1 cellular context compared by ENCODE assay signal in genomic region chr7:29471444-29472138, GRCh38.
TF ChIP-seq lines count a peak whose summit lies in the region.

No MANE protein-coding gene starts in this region.

TF ChIP-seq in HepG2, 621 proteins besides CTCF, POLR2A, EP300 and RAD21 (continued from another document and continues in another):
- TF ChIP-seq, protein P1, sequence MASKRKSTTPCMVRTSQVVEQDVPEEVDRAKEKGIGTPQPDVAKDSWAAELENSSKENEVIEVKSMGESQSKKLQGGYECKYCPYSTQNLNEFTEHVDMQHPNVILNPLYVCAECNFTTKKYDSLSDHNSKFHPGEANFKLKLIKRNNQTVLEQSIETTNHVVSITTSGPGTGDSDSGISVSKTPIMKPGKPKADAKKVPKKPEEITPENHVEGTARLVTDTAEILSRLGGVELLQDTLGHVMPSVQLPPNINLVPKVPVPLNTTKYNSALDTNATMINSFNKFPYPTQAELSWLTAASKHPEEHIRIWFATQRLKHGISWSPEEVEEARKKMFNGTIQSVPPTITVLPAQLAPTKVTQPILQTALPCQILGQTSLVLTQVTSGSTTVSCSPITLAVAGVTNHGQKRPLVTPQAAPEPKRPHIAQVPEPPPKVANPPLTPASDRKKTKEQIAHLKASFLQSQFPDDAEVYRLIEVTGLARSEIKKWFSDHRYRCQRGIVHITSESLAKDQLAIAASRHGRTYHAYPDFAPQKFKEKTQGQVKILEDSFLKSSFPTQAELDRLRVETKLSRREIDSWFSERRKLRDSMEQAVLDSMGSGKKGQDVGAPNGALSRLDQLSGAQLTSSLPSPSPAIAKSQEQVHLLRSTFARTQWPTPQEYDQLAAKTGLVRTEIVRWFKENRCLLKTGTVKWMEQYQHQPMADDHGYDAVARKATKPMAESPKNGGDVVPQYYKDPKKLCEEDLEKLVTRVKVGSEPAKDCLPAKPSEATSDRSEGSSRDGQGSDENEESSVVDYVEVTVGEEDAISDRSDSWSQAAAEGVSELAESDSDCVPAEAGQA (IDR thresholded peaks at IDR 0.05; ENCODE audit: low read depth) = no peak
- TF ChIP-seq, protein P1 (CRISPR knock-in tag; IDR thresholded peaks at IDR 0.05; ENCODE audit: borderline replicate concordance) = no peak
- no peak for TF ChIP-seq NFE2 (CRISPR knock-in tag; IDR thresholded peaks at IDR 0.05)
- TF ChIP-seq ARID3A (IDR thresholded peaks at IDR 0.05; ENCODE audit: low read depth, low read length) = peak; percentile 69
- no peak for TF ChIP-seq ZNF549 (CRISPR knock-in tag; IDR thresholded peaks at IDR 0.05)
- TF ChIP-seq, protein P2, sequence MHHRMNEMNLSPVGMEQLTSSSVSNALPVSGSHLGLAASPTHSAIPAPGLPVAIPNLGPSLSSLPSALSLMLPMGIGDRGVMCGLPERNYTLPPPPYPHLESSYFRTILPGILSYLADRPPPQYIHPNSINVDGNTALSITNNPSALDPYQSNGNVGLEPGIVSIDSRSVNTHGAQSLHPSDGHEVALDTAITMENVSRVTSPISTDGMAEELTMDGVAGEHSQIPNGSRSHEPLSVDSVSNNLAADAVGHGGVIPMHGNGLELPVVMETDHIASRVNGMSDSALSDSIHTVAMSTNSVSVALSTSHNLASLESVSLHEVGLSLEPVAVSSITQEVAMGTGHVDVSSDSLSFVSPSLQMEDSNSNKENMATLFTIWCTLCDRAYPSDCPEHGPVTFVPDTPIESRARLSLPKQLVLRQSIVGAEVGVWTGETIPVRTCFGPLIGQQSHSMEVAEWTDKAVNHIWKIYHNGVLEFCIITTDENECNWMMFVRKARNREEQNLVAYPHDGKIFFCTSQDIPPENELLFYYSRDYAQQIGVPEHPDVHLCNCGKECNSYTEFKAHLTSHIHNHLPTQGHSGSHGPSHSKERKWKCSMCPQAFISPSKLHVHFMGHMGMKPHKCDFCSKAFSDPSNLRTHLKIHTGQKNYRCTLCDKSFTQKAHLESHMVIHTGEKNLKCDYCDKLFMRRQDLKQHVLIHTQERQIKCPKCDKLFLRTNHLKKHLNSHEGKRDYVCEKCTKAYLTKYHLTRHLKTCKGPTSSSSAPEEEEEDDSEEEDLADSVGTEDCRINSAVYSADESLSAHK (CRISPR knock-in tag; IDR thresholded peaks at IDR 0.05; ENCODE audit: borderline replicate concordance) = no peak
- TF ChIP-seq, protein P3, sequence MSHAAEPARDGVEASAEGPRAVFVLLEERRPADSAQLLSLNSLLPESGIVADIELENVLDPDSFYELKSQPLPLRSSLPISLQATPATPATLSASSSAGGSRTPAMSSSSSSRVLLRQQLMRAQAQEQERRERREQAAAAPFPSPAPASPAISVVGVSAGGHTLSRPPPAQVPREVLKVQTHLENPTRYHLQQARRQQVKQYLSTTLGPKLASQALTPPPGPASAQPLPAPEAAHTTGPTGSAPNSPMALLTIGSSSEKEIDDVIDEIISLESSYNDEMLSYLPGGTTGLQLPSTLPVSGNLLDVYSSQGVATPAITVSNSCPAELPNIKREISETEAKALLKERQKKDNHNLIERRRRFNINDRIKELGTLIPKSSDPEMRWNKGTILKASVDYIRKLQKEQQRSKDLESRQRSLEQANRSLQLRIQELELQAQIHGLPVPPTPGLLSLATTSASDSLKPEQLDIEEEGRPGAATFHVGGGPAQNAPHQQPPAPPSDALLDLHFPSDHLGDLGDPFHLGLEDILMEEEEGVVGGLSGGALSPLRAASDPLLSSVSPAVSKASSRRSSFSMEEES (CRISPR knock-in tag; IDR thresholded peaks at IDR 0.05) = no peak
- TF ChIP-seq SOX13 (IDR thresholded peaks at IDR 0.05) = no peak
- TF ChIP-seq SOX13 (CRISPR knock-in tag; conservative IDR thresholded peaks at IDR 0.05 in 1 of 2, IDR thresholded peaks at IDR 0.05 in 1 of 2) = peak in 1 of 2 experiments; percentile 43; a peak in 1 of 4 replicates
- 0 out of 2 replicates have a peak, but pooled peaks have one; percentile 6 for TF ChIP-seq CEBPB (IDR thresholded peaks at IDR 0.05; ENCODE audit: borderline replicate concordance, low read depth, low read length)
- peak; percentile 59; the same call in 1 of the 2 replicates for TF ChIP-seq ZBTB38 (CRISPR knock-in tag; IDR thresholded peaks at IDR 0.05)
- TF ChIP-seq HES4 (CRISPR knock-in tag; IDR thresholded peaks at IDR 0.05; ENCODE audit: borderline replicate concordance) = no peak
- TF ChIP-seq GZF1 (CRISPR knock-in tag; IDR thresholded peaks at IDR 0.05) = no peak
- no peak for TF ChIP-seq ARNT (IDR thresholded peaks at IDR 0.05)
- TF ChIP-seq ZNF225 (CRISPR knock-in tag; IDR thresholded peaks at IDR 0.05) = no peak
- TF ChIP-seq REPIN1 (CRISPR knock-in tag; IDR thresholded peaks at IDR 0.05; ENCODE audit: borderline replicate concordance, low read depth) = no peak
- TF ChIP-seq ZNF629 (CRISPR knock-in tag; conservative IDR thresholded peaks at IDR 0.05) = no peak
- TF ChIP-seq MED1 (CRISPR knock-in tag; IDR thresholded peaks at IDR 0.05) = no peak
- no peak for TF ChIP-seq WIZ (CRISPR knock-in tag; IDR thresholded peaks at IDR 0.05)
- TF ChIP-seq, protein P4, sequence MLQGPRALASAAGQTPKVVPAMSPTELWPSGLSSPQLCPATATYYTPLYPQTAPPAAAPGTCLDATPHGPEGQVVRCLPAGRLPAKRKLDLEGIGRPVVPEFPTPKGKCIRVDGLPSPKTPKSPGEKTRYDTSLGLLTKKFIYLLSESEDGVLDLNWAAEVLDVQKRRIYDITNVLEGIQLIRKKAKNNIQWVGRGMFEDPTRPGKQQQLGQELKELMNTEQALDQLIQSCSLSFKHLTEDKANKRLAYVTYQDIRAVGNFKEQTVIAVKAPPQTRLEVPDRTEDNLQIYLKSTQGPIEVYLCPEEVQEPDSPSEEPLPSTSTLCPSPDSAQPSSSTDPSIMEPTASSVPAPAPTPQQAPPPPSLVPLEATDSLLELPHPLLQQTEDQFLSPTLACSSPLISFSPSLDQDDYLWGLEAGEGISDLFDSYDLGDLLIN (CRISPR knock-in tag; IDR thresholded peaks at IDR 0.05; ENCODE audit: borderline replicate concordance) = no peak
- TF ChIP-seq, protein P5, sequence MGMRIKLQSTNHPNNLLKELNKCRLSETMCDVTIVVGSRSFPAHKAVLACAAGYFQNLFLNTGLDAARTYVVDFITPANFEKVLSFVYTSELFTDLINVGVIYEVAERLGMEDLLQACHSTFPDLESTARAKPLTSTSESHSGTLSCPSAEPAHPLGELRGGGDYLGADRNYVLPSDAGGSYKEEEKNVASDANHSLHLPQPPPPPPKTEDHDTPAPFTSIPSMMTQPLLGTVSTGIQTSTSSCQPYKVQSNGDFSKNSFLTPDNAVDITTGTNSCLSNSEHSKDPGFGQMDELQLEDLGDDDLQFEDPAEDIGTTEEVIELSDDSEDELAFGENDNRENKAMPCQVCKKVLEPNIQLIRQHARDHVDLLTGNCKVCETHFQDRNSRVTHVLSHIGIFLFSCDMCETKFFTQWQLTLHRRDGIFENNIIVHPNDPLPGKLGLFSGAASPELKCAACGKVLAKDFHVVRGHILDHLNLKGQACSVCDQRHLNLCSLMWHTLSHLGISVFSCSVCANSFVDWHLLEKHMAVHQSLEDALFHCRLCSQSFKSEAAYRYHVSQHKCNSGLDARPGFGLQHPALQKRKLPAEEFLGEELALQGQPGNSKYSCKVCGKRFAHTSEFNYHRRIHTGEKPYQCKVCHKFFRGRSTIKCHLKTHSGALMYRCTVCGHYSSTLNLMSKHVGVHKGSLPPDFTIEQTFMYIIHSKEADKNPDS (CRISPR knock-in tag; IDR thresholded peaks at IDR 0.05) = no peak
- TF ChIP-seq GPN1 (CRISPR knock-in tag; IDR thresholded peaks at IDR 0.05; ENCODE audit: borderline replicate concordance) = no peak
- TF ChIP-seq SETDB1 (CRISPR knock-in tag; IDR thresholded peaks at IDR 0.05; ENCODE audit: borderline replicate concordance) = no peak
- no peak for TF ChIP-seq KAT8 (CRISPR knock-in tag; IDR thresholded peaks at IDR 0.05)
- TF ChIP-seq, protein P6, sequence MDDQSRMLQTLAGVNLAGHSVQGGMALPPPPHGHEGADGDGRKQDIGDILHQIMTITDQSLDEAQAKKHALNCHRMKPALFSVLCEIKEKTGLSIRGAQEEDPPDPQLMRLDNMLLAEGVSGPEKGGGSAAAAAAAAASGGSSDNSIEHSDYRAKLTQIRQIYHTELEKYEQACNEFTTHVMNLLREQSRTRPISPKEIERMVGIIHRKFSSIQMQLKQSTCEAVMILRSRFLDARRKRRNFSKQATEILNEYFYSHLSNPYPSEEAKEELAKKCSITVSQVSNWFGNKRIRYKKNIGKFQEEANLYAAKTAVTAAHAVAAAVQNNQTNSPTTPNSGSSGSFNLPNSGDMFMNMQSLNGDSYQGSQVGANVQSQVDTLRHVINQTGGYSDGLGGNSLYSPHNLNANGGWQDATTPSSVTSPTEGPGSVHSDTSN (CRISPR knock-in tag; IDR thresholded peaks at IDR 0.05; ENCODE audit: borderline replicate concordance) = no peak
- TF ChIP-seq FOSL1 (CRISPR knock-in tag; IDR thresholded peaks at IDR 0.05; ENCODE audit: borderline replicate concordance) = no peak
- no peak for TF ChIP-seq ZBTB44 (CRISPR knock-in tag; IDR thresholded peaks at IDR 0.05)
- no peak for TF ChIP-seq KDM5B (CRISPR knock-in tag; IDR thresholded peaks at IDR 0.05; ENCODE audit: borderline replicate concordance)
- peak; percentile 43; the same call in 1 of the 2 replicates for TF ChIP-seq ELF3 (CRISPR knock-in tag; IDR thresholded peaks at IDR 0.05)
- TF ChIP-seq ZBTB33 (CRISPR knock-in tag; IDR thresholded peaks at IDR 0.05) = peak; percentile 76
- no peak for TF ChIP-seq ZNF446 (CRISPR knock-in tag; IDR thresholded peaks at IDR 0.05)
- TF ChIP-seq EZH2 (conservative IDR thresholded peaks at IDR 0.05; ENCODE audit: low read depth, low read length) = no peak
- no peak for TF ChIP-seq TMF1 (CRISPR knock-in tag; IDR thresholded peaks at IDR 0.05; ENCODE audit: low read depth)
- TF ChIP-seq FOSL2 (CRISPR knock-in tag; IDR thresholded peaks at IDR 0.05) = peak; percentile 77
- TF ChIP-seq ZNF75D (CRISPR knock-in tag; IDR thresholded peaks at IDR 0.05; ENCODE audit: borderline replicate concordance) = no peak
- TF ChIP-seq ZBTB7B (CRISPR knock-in tag; IDR thresholded peaks at IDR 0.05) = no peak
- TF ChIP-seq USF2 (IDR thresholded peaks at IDR 0.05; ENCODE audit: low read depth, low read length) = no peak
- no peak for TF ChIP-seq USF2 (CRISPR knock-in tag; IDR thresholded peaks at IDR 0.05; ENCODE audit: borderline replicate concordance)
